ENCODE assay signal across 1 cellular context in the genomic region with DNA sequence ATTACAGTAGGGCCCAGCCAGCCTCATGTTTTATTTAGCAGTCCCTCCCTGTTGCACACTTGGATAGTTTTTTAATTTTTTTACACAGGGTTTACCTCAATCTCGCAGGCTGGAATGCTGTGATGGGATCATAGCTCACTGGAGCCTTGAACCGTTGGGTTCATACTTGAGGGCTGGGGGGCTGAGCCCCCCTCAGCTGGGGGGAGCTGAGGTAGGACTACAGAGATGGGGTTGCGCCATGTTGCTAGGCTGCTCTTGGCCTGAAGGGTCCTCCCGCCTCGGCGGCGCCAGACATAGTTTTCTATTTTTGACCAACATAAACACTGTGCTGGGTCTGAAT.
TF ChIP-seq lines count a peak whose summit lies in the region.

No MANE protein-coding gene starts in this region.

TF ChIP-seq in IMR-90, 13 proteins besides CTCF, POLR2A, EP300 and RAD21:
- TF ChIP-seq CEBPB (IDR thresholded peaks at IDR 0.05; ENCODE audit: low read depth, low read length) = peak; percentile 53
